ENCODE assay signal across 15 cellular contexts in the genomic region with DNA sequence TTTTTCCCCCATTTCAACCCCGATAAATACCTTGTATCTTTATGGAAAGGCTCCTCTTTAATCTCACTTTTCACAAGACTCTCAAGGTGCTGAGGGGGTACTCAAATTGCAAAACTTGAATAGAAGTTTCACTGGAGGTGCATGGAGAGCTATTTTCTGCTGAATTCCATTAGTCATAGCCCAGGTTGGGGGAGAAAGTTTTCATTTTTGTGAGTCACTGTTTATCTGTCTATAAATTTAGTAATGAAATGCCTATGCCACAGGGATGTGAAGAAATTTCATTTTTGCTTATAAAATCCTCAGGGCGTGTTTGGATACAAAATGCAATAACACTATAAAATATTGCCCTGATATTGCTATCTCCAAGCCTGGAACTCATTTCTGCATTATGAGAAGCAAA.
DNase-seq lines count a peak whose midpoint lies in the region; ATAC-seq and TF ChIP-seq lines count a peak whose summit lies in the region.
"Had no signal": no experiment of that assay in that cellular context is flagged by ENCODE, and none has a peak within 500 bp of the region (broad histone marks: within the 10 kb centered on the region; RNA-seq: fewer than 3 reads in every experiment).

No MANE protein-coding gene starts in this region.

- H3K27me3 ChIP-seq in RWPE2 (ENCODE audit: insufficient read depth, poor library complexity, severe bottlenecking) (no peaks in the 10 kb centered on the region), GM23248 (replicated peaks; ENCODE audit: insufficient read depth) (no peaks in the 10 kb centered on the region)

- no peak for TF ChIP-seq CTCF in RWPE2 (IDR thresholded peaks at IDR 0.05; ENCODE audit: poor library complexity, severe bottlenecking)
- no peak for TF ChIP-seq CTCF in epithelial cell of esophagus (IDR thresholded peaks at IDR 0.05; ENCODE audit: insufficient read depth, low read depth, low read length, missing control alignments)

- no peak overlapping the region for H3K27ac Mint-ChIP-seq in stimulated activated naive CD8-positive, alpha-beta T cell treated with anti-CD3 and anti-CD28 coated beads, Interleukin-15, amount 100 ng/mL, for 72 hours
- H3K27ac Mint-ChIP-seq: CD8-positive, alpha-beta memory T cell had no signal

- H3K9me3 ChIP-seq in RWPE2 (ENCODE audit: severe bottlenecking) (no peaks in the 10 kb centered on the region), GM23248 (ENCODE audit: low read depth) (no peaks in the 10 kb centered on the region)

- no peak overlapping the region for H3K9ac ChIP-seq in GM23248

- H3K4me3 ChIP-seq in RWPE2 (ENCODE audit: severe bottlenecking) (no peak overlapping the region), epithelial cell of esophagus (ENCODE audit: low read length) (no peak overlapping the region), GM23248 (no peak overlapping the region)

- peak; percentile 40 for ATAC-seq in stimulated activated naive CD8-positive, alpha-beta T cell treated with anti-CD3 and anti-CD28 coated beads, Interleukin-15, Interleukin-2, amounts not matched to agents 100 U/mL and 50 U/mL, for 24 hours
- no peak for ATAC-seq in stimulated activated naive CD8-positive, alpha-beta T cell treated with anti-CD3 and anti-CD28 coated beads, Interleukin-15, amount 100 ng/mL, for 72 hours
- ATAC-seq in RWPE2 (ENCODE audit: low read depth) (peak; percentile 88), HG03439 (IDR thresholded peaks at IDR 0.05; ENCODE audit: unreplicated experiment) (no peak)
- ATAC-seq: SK-N-SH treated with all-trans-retinoic acid at 6 μM for 48 hours had no signal

- no peak overlapping the region for H2AFZ ChIP-seq in GM23248

- no peak overlapping the region for H3K4me2 ChIP-seq in GM23248 (ENCODE audit: unreplicated experiment)

- no peak for DNase-seq in stimulated activated naive CD8-positive, alpha-beta T cell treated with anti-CD3 and anti-CD28 coated beads, Interleukin-15, Interleukin-2, amounts not matched to agents 100 U/mL and 50 U/mL, for 24 hours
- no peak for DNase-seq in stimulated activated naive CD8-positive, alpha-beta T cell treated with anti-CD3 and anti-CD28 coated beads, Interleukin-15, amount 100 ng/mL, for 72 hours
- DNase-seq in RWPE2 (ENCODE audit: low spot score) = no peak
- peak; percentile 22 for DNase-seq in epithelial cell of esophagus (ENCODE audit: low read depth)
- no peak for DNase-seq in GM23248
- DNase-seq in SW480 (ENCODE audit: low spot score) = no peak
- DNase-seq in ACHN = no peak
- DNase-seq: C1 segment of cervical spinal cord; CD8-positive, alpha-beta memory T cell; GOT3; NCI-H1105; NCI-H2081 treated with DMSO at 0.1 percent for 48 hours; SIG-M5 had no signal

- H3K27ac ChIP-seq in RWPE2 (ENCODE audit: poor library complexity, severe bottlenecking) (no peak overlapping the region), GM23248 (no peak overlapping the region)

- no peak overlapping the region for H3K4me3 Mint-ChIP-seq in stimulated activated naive CD8-positive, alpha-beta T cell treated with anti-CD3 and anti-CD28 coated beads, Interleukin-15, amount 100 ng/mL, for 72 hours
- H3K4me3 Mint-ChIP-seq: CD8-positive, alpha-beta memory T cell had no signal

- in situ Hi-C loops in GM23248 (cut with MboI) = no loop called here
- in situ Hi-C loops in ACHN (cut with HindIII; ENCODE audit: low pct_ligation_motif_present, low pct_unique_long_range_greater_than_20kb, low sequenced_read_pairs) = no loop called here

- peaks cover 6% of the 10 kb centered on the region for H3K4me1 Mint-ChIP-seq in stimulated activated naive CD8-positive, alpha-beta T cell treated with anti-CD3 and anti-CD28 coated beads, Interleukin-15, amount 100 ng/mL, for 72 hours
- H3K4me1 Mint-ChIP-seq: CD8-positive, alpha-beta memory T cell had no signal

- peaks cover 13% of the 10 kb centered on the region for H3K4me1 ChIP-seq in RWPE2 (ENCODE audit: insufficient read depth, poor library complexity, severe bottlenecking)
- no peaks in the 10 kb centered on the region for H3K4me1 ChIP-seq in GM23248 (ENCODE audit: insufficient read depth)

- no peaks in the 10 kb centered on the region for H3K9me2 ChIP-seq in GM23248 (ENCODE audit: insufficient read depth)

- no peaks in the 10 kb centered on the region for H4K20me1 ChIP-seq in GM23248 (ENCODE audit: insufficient read depth)

- 29 to 30% methylated on average over 2 of the region's 2 CpGs for WGBS in GM23248 (ENCODE audit: low coverage in 1 of 2, low lambda C conversion rate in 2 of 2, missing lambda C conversion rate in 2 of 2), 2 experiments

- H3K27me3 Mint-ChIP-seq in stimulated activated naive CD8-positive, alpha-beta T cell treated with anti-CD3 and anti-CD28 coated beads, Interleukin-15, amount 100 ng/mL, for 72 hours = peaks cover 19% of the 10 kb centered on the region

- no peaks in the 10 kb centered on the region for H3F3A ChIP-seq in GM23248 (ENCODE audit: insufficient read depth)

- no peaks in the 10 kb centered on the region for H3K9me3 Mint-ChIP-seq in stimulated activated naive CD8-positive, alpha-beta T cell treated with anti-CD3 and anti-CD28 coated beads, Interleukin-15, amount 100 ng/mL, for 72 hours

- H3K36me3 ChIP-seq in RWPE2 (ENCODE audit: low read depth) (no peaks in the 10 kb centered on the region), GM23248 (ENCODE audit: low read depth) (no peaks in the 10 kb centered on the region)

- H3K79me2 ChIP-seq in GM23248 (ENCODE audit: insufficient read depth) = no peaks in the 10 kb centered on the region

Comparison
In these comparisons a context has a peak if more than half of its experiments do, and no peak if none do; other contexts are left out.
1. ATAC-seq: peak in stimulated activated naive CD8-positive, alpha-beta T cell treated with anti-CD3 and anti-CD28 coated beads, Interleukin-15, Interleukin-2, amounts not matched to agents 100 U/mL and 50 U/mL, for 24 hours (single experiment) and RWPE2 (single experiment); none in stimulated activated naive CD8-positive, alpha-beta T cell treated with anti-CD3 and anti-CD28 coated beads, Interleukin-15, amount 100 ng/mL, for 72 hours (single experiment) and HG03439 (single experiment).